ENCODE assay signal across 16 cellular contexts in genomic region chr3:141763088-141763750, GRCh38. TPM values are rescaled to one million over a fixed set of nuclear protein-coding genes. Genes with fewer than 3 reads are reported as not detected.
"Had no signal": no experiment of that assay in that cellular context is flagged by ENCODE, and none has a peak within 500 bp of the region (broad histone marks: within the 10 kb centered on the region; RNA-seq: fewer than 3 reads in every experiment).

TSS of gene GRK7 (plus strand) at chr3:141763408. CDS start at chr3:141778285, 14,877 bp downstream.

- H3K4me3 ChIP-seq: cardiac muscle cell, gastroesophageal sphincter, lower lobe of right lung, psoas muscle had no signal

- H3K27ac Mint-ChIP-seq: activated naive CD4-positive, alpha-beta T cell treated with anti-CD3 and anti-CD28 coated beads for 36 hours; naive thymus-derived CD8-positive, alpha-beta T cell had no signal

- FAIRE-seq: colon had no signal

- H3K36me3 ChIP-seq: cardiac muscle cell, gastroesophageal sphincter, lower lobe of right lung, transverse colon had no signal

- H3K27ac ChIP-seq: cardiac muscle cell, gastroesophageal sphincter, lower lobe of right lung, psoas muscle, VCaP had no signal

- H3K4me1 ChIP-seq: gastroesophageal sphincter, lower lobe of right lung, psoas muscle, transverse colon had no signal

- DNase-seq: activated CD4-positive, alpha-beta T cell treated with anti-CD3 and anti-CD28 coated beads for 4 hours; activated CD8-positive, alpha-beta memory T cell treated with anti-CD3 and anti-CD28 coated beads for 24 hours; activated naive CD4-positive, alpha-beta T cell treated with anti-CD3 and anti-CD28 coated beads for 36 hours; lower lobe of right lung; naive thymus-derived CD8-positive, alpha-beta T cell; psoas muscle; stimulated activated naive CD4-positive, alpha-beta T cell; substantia nigra; T1000; transverse colon had no signal

- H3K4me3 Mint-ChIP-seq: activated naive CD4-positive, alpha-beta T cell treated with anti-CD3 and anti-CD28 coated beads for 36 hours; naive thymus-derived CD8-positive, alpha-beta T cell had no signal

- H3K27me3 ChIP-seq: cardiac muscle cell, gastroesophageal sphincter, transverse colon had no signal

- H3K9me3 ChIP-seq: gastroesophageal sphincter, lower lobe of right lung, psoas muscle, transverse colon had no signal

- ATAC-seq: gastroesophageal sphincter; lower lobe of right lung; naive thymus-derived CD8-positive, alpha-beta T cell; psoas muscle; sciatic nerve had no signal

- H3K9me3 Mint-ChIP-seq: activated naive CD4-positive, alpha-beta T cell treated with anti-CD3 and anti-CD28 coated beads for 36 hours; naive thymus-derived CD8-positive, alpha-beta T cell had no signal

- H3K27me3 Mint-ChIP-seq: naive thymus-derived CD8-positive, alpha-beta T cell had no signal

RNA-seq across cellular contexts. Expression of gene GRK7, which starts in this region (rescaled TPM):
- total RNA-seq: activated naive CD4-positive, alpha-beta T cell treated with anti-CD3 and anti-CD28 coated beads for 36 hours; cardiac muscle cell; gastroesophageal sphincter; lower lobe of right lung; sciatic nerve had no signal
- polyA plus RNA-seq: cardiac muscle cell; fibroblast of lung; naive thymus-derived CD8-positive, alpha-beta T cell had no signal
